Comparison of ENCODE assay signal across 18 cellular contexts in the genomic region with DNA sequence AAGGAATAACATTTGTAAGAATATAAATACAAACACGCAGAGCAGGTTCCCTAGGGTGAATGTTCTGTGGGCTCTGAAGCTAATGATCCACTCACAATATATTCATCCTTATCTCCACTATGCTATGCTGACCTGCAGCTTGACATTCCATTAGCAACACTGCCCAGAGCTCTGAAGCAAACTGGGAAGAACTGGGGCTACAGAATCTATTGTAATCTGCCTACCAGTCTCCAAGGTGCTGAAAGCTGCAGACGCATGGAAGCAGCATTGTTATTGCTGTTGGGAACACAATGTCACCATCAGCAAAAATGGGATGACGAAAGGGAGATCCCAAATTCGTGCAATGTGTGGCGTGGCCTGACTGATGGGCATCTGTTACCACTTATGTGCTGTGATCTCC.
DNase-seq lines count a peak whose midpoint lies in the region; ATAC-seq and TF ChIP-seq lines count a peak whose summit lies in the region.
"Had no signal": no experiment of that assay in that cellular context is flagged by ENCODE, and none has a peak within 500 bp of the region (broad histone marks: within the 10 kb centered on the region; RNA-seq: fewer than 3 reads in every experiment).

No MANE protein-coding gene starts in this region.

- no peak overlapping the region for H2AFZ ChIP-seq in trophoblast cell (ENCODE audit: insufficient read depth, low read length, poor library complexity)

- TF ChIP-seq EP300 in Ishikawa (IDR thresholded peaks at IDR 0.05; ENCODE audit: borderline replicate concordance), result no peak

- H3K36me3 Mint-ChIP-seq in CD8-positive, alpha-beta T cell, result no peaks in the 10 kb centered on the region
- no peaks in the 10 kb centered on the region for H3K36me3 Mint-ChIP-seq in activated CD8-positive, alpha-beta memory T cell treated with anti-CD3 and anti-CD28 coated beads, Interleukin-2, amount 10 ng/mL, durations not matched to agents 7 days and 5 days
- H3K36me3 Mint-ChIP-seq: CD14-positive monocyte; CD4-positive, alpha-beta memory T cell had no signal

- no peaks in the 10 kb centered on the region for H3K79me2 ChIP-seq in trophoblast cell (ENCODE audit: control insufficient read depth, insufficient read depth, low read length, poor library complexity)

- no peak overlapping the region for H2AK5ac ChIP-seq in trophoblast cell (ENCODE audit: low read length)

- no peak overlapping the region for H4K8ac ChIP-seq in trophoblast cell (ENCODE audit: low read depth, low read length)

- H3K36me3 ChIP-seq in RWPE2 (ENCODE audit: low read depth), result no peaks in the 10 kb centered on the region
- no peaks in the 10 kb centered on the region for H3K36me3 ChIP-seq in trophoblast cell (ENCODE audit: control insufficient read depth in 1 of 2, insufficient read depth in 2 of 2, low read length in 2 of 2)
- no peaks in the 10 kb centered on the region for H3K36me3 ChIP-seq in CD8-positive, alpha-beta T cell (ENCODE audit: insufficient read depth, low read length)
- H3K36me3 ChIP-seq: BLaER1, HAP-1 had no signal

- H2BK5ac ChIP-seq in trophoblast cell (ENCODE audit: low read depth, low read length, poor library complexity), result no peak overlapping the region

- peaks cover 6% of the 10 kb centered on the region for H3K27me3 Mint-ChIP-seq in CD8-positive, alpha-beta T cell (ENCODE audit: low read depth)
- peaks cover 8% of the 10 kb centered on the region for H3K27me3 Mint-ChIP-seq in activated CD8-positive, alpha-beta memory T cell treated with anti-CD3 and anti-CD28 coated beads, Interleukin-2, amount 10 ng/mL, durations not matched to agents 7 days and 5 days

- no peak for TF ChIP-seq CTCF in RWPE2 (IDR thresholded peaks at IDR 0.05; ENCODE audit: poor library complexity, severe bottlenecking)
- TF ChIP-seq CTCF in CD8-positive, alpha-beta T cell (IDR thresholded peaks at IDR 0.05), result no peak

- no peaks in the 10 kb centered on the region for H3K9me3 Mint-ChIP-seq in CD8-positive, alpha-beta T cell
- no peaks in the 10 kb centered on the region for H3K9me3 Mint-ChIP-seq in activated CD8-positive, alpha-beta memory T cell treated with anti-CD3 and anti-CD28 coated beads, Interleukin-2, amount 10 ng/mL, durations not matched to agents 7 days and 5 days (ENCODE audit: low read depth)

- WGBS in trophoblast cell (ENCODE audit: extremely low coverage, insufficient coverage, insufficient read length), result no CpG with 5 or more reads among the region's 5 CpGs

- no peak overlapping the region for H3K4ac ChIP-seq in trophoblast cell (ENCODE audit: low read depth, low read length)

- H3K23ac ChIP-seq in trophoblast cell (ENCODE audit: low read length), result no peak overlapping the region

- no peaks in the 10 kb centered on the region for H3K4me1 Mint-ChIP-seq in CD8-positive, alpha-beta T cell (ENCODE audit: low read depth)
- no peaks in the 10 kb centered on the region for H3K4me1 Mint-ChIP-seq in activated CD8-positive, alpha-beta memory T cell treated with anti-CD3 and anti-CD28 coated beads, Interleukin-2, amount 10 ng/mL, durations not matched to agents 7 days and 5 days
- H3K4me1 Mint-ChIP-seq: CD14-positive monocyte; CD4-positive, alpha-beta memory T cell had no signal

- H3K9ac ChIP-seq in trophoblast cell (ENCODE audit: low read length), result no peak overlapping the region
- H3K9ac ChIP-seq: BLaER1 had no signal

- no peak overlapping the region for H4K12ac ChIP-seq in trophoblast cell (ENCODE audit: low read depth, low read length)

- H2BK120ac ChIP-seq in trophoblast cell (ENCODE audit: insufficient read depth, low read length, poor library complexity), result no peak overlapping the region

- no peaks in the 10 kb centered on the region for H3K79me1 ChIP-seq in trophoblast cell (ENCODE audit: low read length)

- ATAC-seq in RWPE2 (ENCODE audit: low read depth), result peak; percentile 56; the same call in 1 of the 3 replicates
- ATAC-seq in HG02588 (IDR thresholded peaks at IDR 0.05; ENCODE audit: unreplicated experiment), result no peak
- ATAC-seq in CD8-positive, alpha-beta T cell, result no peak
- no peak for ATAC-seq in activated CD8-positive, alpha-beta memory T cell treated with anti-CD3 and anti-CD28 coated beads, Interleukin-2, amount 10 ng/mL, durations not matched to agents 7 days and 5 days
- ATAC-seq: K562 had no signal

- DNase-seq in RWPE2 (ENCODE audit: low spot score) (no peak), fibroblast of gingiva (ENCODE audit: low read depth) (peak; percentile 36), trophoblast cell (peak; percentile 67), midbrain (lab: John Stamatoyannopoulos, UW) (no peak)
- no peak for DNase-seq in CD8-positive, alpha-beta T cell
- no peak for DNase-seq in activated CD8-positive, alpha-beta memory T cell treated with anti-CD3 and anti-CD28 coated beads, Interleukin-2, amount 10 ng/mL, durations not matched to agents 7 days and 5 days
- DNase-seq: AML-193; Calu3; CD4-positive, alpha-beta memory T cell; DMS79 treated with DMSO at 0.1 percent for 48 hours; GF-D8 had no signal

- POLR2A ChIA-PET in CD8-positive, alpha-beta T cell (lab: Charles Lee), result no interaction called here

- no peak overlapping the region for H2BK12ac ChIP-seq in trophoblast cell (ENCODE audit: low read length)

- no peak overlapping the region for H3K4me3 Mint-ChIP-seq in CD8-positive, alpha-beta T cell
- H3K4me3 Mint-ChIP-seq in activated CD8-positive, alpha-beta memory T cell treated with anti-CD3 and anti-CD28 coated beads, Interleukin-2, amount 10 ng/mL, durations not matched to agents 7 days and 5 days, result no peak overlapping the region
- H3K4me3 Mint-ChIP-seq: CD14-positive monocyte; CD4-positive, alpha-beta memory T cell had no signal

- H3K4me1 ChIP-seq in RWPE2 (ENCODE audit: insufficient read depth, poor library complexity, severe bottlenecking), result no peaks in the 10 kb centered on the region
- H3K4me1 ChIP-seq in trophoblast cell (ENCODE audit: control insufficient read depth in 1 of 2, insufficient read depth in 2 of 2, low read length in 2 of 2), result no peaks in the 10 kb centered on the region
- no peaks in the 10 kb centered on the region for H3K4me1 ChIP-seq in CD8-positive, alpha-beta T cell (ENCODE audit: insufficient read depth, low read length)
- H3K4me1 ChIP-seq: BLaER1, HAP-1 had no signal

- TF ChIP-seq RAD21 in Ishikawa (IDR thresholded peaks at IDR 0.05; ENCODE audit: low read depth), result no peak

- no peak overlapping the region for H3K18ac ChIP-seq in trophoblast cell (ENCODE audit: low read length)

- CTCF ChIA-PET in CD8-positive, alpha-beta T cell (lab: Charles Lee), result no interaction called here
- CTCF ChIA-PET in activated CD8-positive, alpha-beta memory T cell treated with anti-CD3 and anti-CD28 coated beads, Interleukin-2, amount 10 ng/mL, durations not matched to agents 7 days and 5 days (lab: Charles Lee), result no interaction called here

- H3K27ac Mint-ChIP-seq in CD8-positive, alpha-beta T cell, result no peak overlapping the region
- no peak overlapping the region for H3K27ac Mint-ChIP-seq in activated CD8-positive, alpha-beta memory T cell treated with anti-CD3 and anti-CD28 coated beads, Interleukin-2, amount 10 ng/mL, durations not matched to agents 7 days and 5 days
- H3K27ac Mint-ChIP-seq: CD14-positive monocyte; CD4-positive, alpha-beta memory T cell had no signal

- H3K27me3 ChIP-seq in RWPE2 (ENCODE audit: insufficient read depth, poor library complexity, severe bottlenecking) (no peaks in the 10 kb centered on the region), trophoblast cell (ENCODE audit: insufficient read depth, low read length) (no peaks in the 10 kb centered on the region)
- no peaks in the 10 kb centered on the region for H3K27me3 ChIP-seq in CD8-positive, alpha-beta T cell (ENCODE audit: insufficient read depth, low read length)
- H3K27me3 ChIP-seq: BLaER1 had no signal

- intact Hi-C loops in CD8-positive, alpha-beta T cell (cut with DNase I, micrococcal nuclease), result no loop called here

- H3K27ac ChIP-seq in RWPE2 (ENCODE audit: poor library complexity, severe bottlenecking) (no peak overlapping the region), trophoblast cell (ENCODE audit: low read depth, low read length) (no peak overlapping the region)
- no peak overlapping the region for H3K27ac ChIP-seq in CD8-positive, alpha-beta T cell (ENCODE audit: low read depth, low read length)
- H3K27ac ChIP-seq: BLaER1, HL-60 had no signal

- H3K4me3 ChIP-seq in RWPE2 (ENCODE audit: severe bottlenecking) (no peak overlapping the region), trophoblast cell (ENCODE audit: low read depth, low read length) (no peak overlapping the region)
- no peak overlapping the region for H3K4me3 ChIP-seq in CD8-positive, alpha-beta T cell (ENCODE audit: low read depth, low read length)
- H3K4me3 ChIP-seq: BLaER1, HAP-1, K562 had no signal

- no peak overlapping the region for H3K4me2 ChIP-seq in trophoblast cell (ENCODE audit: low read length)
- H3K4me2 ChIP-seq: BLaER1 had no signal

- no peak overlapping the region for H4K91ac ChIP-seq in trophoblast cell (ENCODE audit: low read depth, low read length)

- H3K9me3 ChIP-seq in RWPE2 (ENCODE audit: severe bottlenecking), result no peaks in the 10 kb centered on the region
- no peaks in the 10 kb centered on the region for H3K9me3 ChIP-seq in trophoblast cell (ENCODE audit: insufficient read depth, low read depth, low read length)
- H3K9me3 ChIP-seq in CD8-positive, alpha-beta T cell (ENCODE audit: low read length), result no peaks in the 10 kb centered on the region
- H3K9me3 ChIP-seq: BLaER1, HAP-1 had no signal

- H3K14ac ChIP-seq in trophoblast cell (ENCODE audit: low read length), result no peak overlapping the region

TF ChIP-seq in Ishikawa, 13 proteins besides CTCF, POLR2A, EP300 and RAD21 (continues in another document):
- TF ChIP-seq, protein P1, sequence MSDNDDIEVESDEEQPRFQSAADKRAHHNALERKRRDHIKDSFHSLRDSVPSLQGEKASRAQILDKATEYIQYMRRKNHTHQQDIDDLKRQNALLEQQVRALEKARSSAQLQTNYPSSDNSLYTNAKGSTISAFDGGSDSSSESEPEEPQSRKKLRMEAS (IDR thresholded peaks at IDR 0.05), result no peak
- no peak for TF ChIP-seq ZBTB7A (IDR thresholded peaks at IDR 0.05; ENCODE audit: low read depth)

Comparison
In these comparisons a context has a peak if more than half of its experiments do, and no peak if none do; other contexts are left out.
1. DNase-seq: peak in fibroblast of gingiva (single experiment) and trophoblast cell (2 of 2); none in RWPE2 (single experiment), CD8-positive, alpha-beta T cell (0 of 7), midbrain (single experiment) and activated CD8-positive, alpha-beta memory T cell treated with anti-CD3 and anti-CD28 coated beads, Interleukin-2, amount 10 ng/mL, durations not matched to agents 7 days and 5 days (single experiment).